7 cellular contexts compared by ENCODE assay signal in the genomic region with DNA sequence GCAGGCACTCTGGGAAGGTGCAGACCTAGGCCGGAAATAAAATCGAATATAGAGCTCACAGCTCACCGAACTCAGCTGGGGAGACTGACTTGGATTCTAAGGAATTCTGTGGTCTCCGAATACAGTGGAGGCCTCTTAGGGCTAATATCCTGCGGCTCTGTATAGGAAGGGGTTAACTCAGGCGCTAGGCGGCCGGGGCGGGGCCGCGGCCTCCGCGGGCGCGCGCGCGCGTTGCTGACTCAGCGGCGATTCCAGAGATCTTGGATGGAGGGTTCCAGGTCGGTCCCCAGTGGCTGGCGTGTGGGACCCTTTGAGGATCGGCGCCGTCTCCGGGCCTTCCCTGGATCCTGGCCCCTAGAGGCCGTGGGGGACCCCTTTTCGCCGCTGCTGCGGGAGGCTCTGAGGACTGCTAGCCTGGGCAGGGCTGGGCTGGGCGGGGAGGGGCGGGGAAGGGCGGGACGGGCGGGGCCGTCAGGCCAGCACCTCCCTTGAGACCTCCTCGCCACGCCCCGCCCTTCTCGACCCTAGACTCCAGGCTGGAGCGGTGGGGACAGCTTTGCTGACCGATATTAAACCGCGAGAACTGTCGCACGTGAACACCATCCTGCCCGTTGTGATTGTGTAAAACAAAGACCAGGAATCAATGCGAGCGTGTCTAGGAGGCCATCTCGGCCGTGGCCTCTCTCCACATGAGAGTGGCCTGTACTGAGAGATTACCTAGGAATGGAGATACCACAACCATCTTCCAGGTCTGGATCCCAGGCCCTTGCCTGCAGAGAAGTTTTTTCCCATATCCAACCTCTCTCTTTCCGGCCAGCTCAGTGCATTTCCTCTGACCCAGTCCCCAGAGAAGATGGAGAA. TPM values are rescaled to one million over a fixed set of nuclear protein-coding genes. Genes with fewer than 3 reads are reported as not detected.
DNase-seq lines count a peak whose midpoint lies in the region; FAIRE-seq and TF ChIP-seq lines count a peak whose summit lies in the region.

No MANE protein-coding gene starts in this region.

- H3K36me3 Mint-ChIP-seq in IgD-negative memory B cell (no peaks in the 10 kb centered on the region), mesothelial cell of epicardium (no peaks in the 10 kb centered on the region)

- no peaks in the 10 kb centered on the region for H3K9me3 ChIP-seq in OCI-LY3 (ENCODE audit: insufficient read depth, low read length)

- no peak for DNase-seq in GM18507 (ENCODE audit: extremely low spot score, insufficient read length, low read depth)
- peak; percentile 63 for DNase-seq in activated T-cell treated with anti-CD3 and anti-CD28 coated beads for 4 hours
- peak; percentile 92 for DNase-seq in epidermal melanocyte (ENCODE audit: insufficient read length, low spot score)
- peak; percentile 61 to 82 for DNase-seq in mesothelial cell of epicardium (ENCODE audit: low spot score in 2 of 2, unreplicated experiment in 2 of 2)
- DNase-seq in stimulated activated CD8-positive, alpha-beta memory T cell treated with anti-CD3 and anti-CD28 coated beads, Interleukin-15, amount 100 ng/mL, for 48 hours (ENCODE audit: low read depth in 2 of 2), result peak; percentile 69 to 75

- H3K27me3 Mint-ChIP-seq in IgD-negative memory B cell (peaks cover 29% of the 10 kb centered on the region), mesothelial cell of epicardium (ENCODE audit: low read depth) (peaks cover 3% of the 10 kb centered on the region)

- peak overlapping the region; percentile 97 for H3K4me2 ChIP-seq in OCI-LY3 (ENCODE audit: low read length)

- peaks cover 33% of the 10 kb centered on the region for H3K79me2 ChIP-seq in OCI-LY3 (ENCODE audit: low read length)

- H2AFZ ChIP-seq in OCI-LY3 (ENCODE audit: low read depth, low read length), result no peak overlapping the region

- peak overlapping the region; percentile 75 for H3K9ac ChIP-seq in OCI-LY3 (ENCODE audit: low read length)

- H3K9me3 Mint-ChIP-seq in IgD-negative memory B cell (no peaks in the 10 kb centered on the region), mesothelial cell of epicardium (no peaks in the 10 kb centered on the region)

- peak overlapping the region; percentile 82 for H3K4me3 ChIP-seq in OCI-LY3 (ENCODE audit: low read length)

- peak overlapping the region; percentile 84 to 96 (median 93) for H3K27ac Mint-ChIP-seq in IgD-negative memory B cell
- peak overlapping the region; percentile 95 for H3K27ac Mint-ChIP-seq in mesothelial cell of epicardium

- peaks cover 12% of the 10 kb centered on the region for H3K27me3 ChIP-seq in OCI-LY3 (ENCODE audit: low read depth, low read length)

- H3K4me1 ChIP-seq in OCI-LY3 (ENCODE audit: low read length), result peaks cover 60% of the 10 kb centered on the region

- peak overlapping the region; percentile 85 to 97 (median 96) for H3K4me3 Mint-ChIP-seq in IgD-negative memory B cell
- peak overlapping the region; percentile 86 for H3K4me3 Mint-ChIP-seq in mesothelial cell of epicardium

- H3K27ac ChIP-seq in OCI-LY3 (ENCODE audit: low read length), result peak overlapping the region; percentile 84

- H3K4me1 Mint-ChIP-seq in IgD-negative memory B cell (peaks cover 37 to 41% (median 38%) of the 10 kb centered on the region in 3 donors), mesothelial cell of epicardium (peaks cover 48% of the 10 kb centered on the region)

- peak; percentile 88 for FAIRE-seq in GM18507 (lab: Jason Lieb, UNC)

- peaks cover 2% of the 10 kb centered on the region; the same call in 1 of the 2 replicates for H4K20me1 ChIP-seq in OCI-LY3 (ENCODE audit: insufficient read depth, low read length)

- peaks cover 5% of the 10 kb centered on the region for H3K36me3 ChIP-seq in OCI-LY3 (replicated peaks; ENCODE audit: low read depth, low read length)

- TF ChIP-seq CTCF in OCI-LY3 (IDR thresholded peaks at IDR 0.05; ENCODE audit: low read depth, low read length) (no peak), mesothelial cell of epicardium (IDR thresholded peaks at IDR 0.05; ENCODE audit: unreplicated experiment) (no peak)

RNA-seq across cellular contexts. Expression of gene PLEKHH3, which starts 1.4 kb away (rescaled TPM):
- polyA plus RNA-seq in IgD-negative memory B cell, result 1.1 TPM
- 35.9 to 38.2 TPM (median 37.8 TPM) in 3 replicates for total RNA-seq in mesothelial cell of epicardium

RNA-seq across cellular contexts. Expression of gene CCR10, which starts 3.5 kb away (rescaled TPM):
- polyA plus RNA-seq in IgD-negative memory B cell, result 2.1 TPM
- total RNA-seq in mesothelial cell of epicardium, result 2.0 to 2.3 TPM (median 2.1 TPM) in 3 replicates

RNA-seq across cellular contexts. Expression of gene CNTNAP1, which starts 4.2 kb away (rescaled TPM):
- polyA plus RNA-seq in IgD-negative memory B cell, result 1.1 TPM
- total RNA-seq in mesothelial cell of epicardium, result 20.5 to 23.1 TPM (median 20.9 TPM) in 3 replicates

RNA-seq across cellular contexts. Expression of gene TUBG2, which starts 19.1 kb away (rescaled TPM):
- 2.5 TPM for polyA plus RNA-seq in IgD-negative memory B cell
- 30.6 to 33.7 TPM (median 33.4 TPM) in 3 replicates for total RNA-seq in mesothelial cell of epicardium
